8 cellular contexts compared by ENCODE assay signal in genomic region chr2:201116959-201117734, GRCh38. TPM values are rescaled to one million over a fixed set of nuclear protein-coding genes. Genes with fewer than 3 reads are reported as not detected.
A peak's percentile ranks its signal among the peaks of the same experiment; 100 is the strongest.
DNase-seq lines count a peak whose midpoint lies in the region; ATAC-seq, FAIRE-seq and TF ChIP-seq lines count a peak whose summit lies in the region.

No MANE protein-coding gene starts in this region.

- no peaks in the 10 kb centered on the region for H3K9me3 Mint-ChIP-seq in central memory CD8-positive, alpha-beta T cell
- no peaks in the 10 kb centered on the region for H3K9me3 Mint-ChIP-seq in stimulated activated effector memory CD8-positive, alpha-beta T cell treated with anti-CD3 and anti-CD28 coated beads, Interleukin-12 subunit alpha, Interleukin-12 subunit beta, amount 100 ng/mL, for 72 hours

- POLR2A ChIA-PET in IMR-90 (lab: Charles Lee; ENCODE audit: unreplicated experiment), result interaction anchor here (0.5 kb wide), 1 partner anchor 55 kb away, joined by 3 read pairs; no protein-coding TSS in a partner anchor

- ATAC-seq in IMR-90 (ENCODE audit: low read depth) (peak; percentile 10), HG02884 (IDR thresholded peaks at IDR 0.05; ENCODE audit: unreplicated experiment) (no peak)
- peak; percentile 23 for ATAC-seq in central memory CD8-positive, alpha-beta T cell (replicated peaks; ENCODE audit: extremely low read depth, poor library complexity, severe bottlenecking)
- peak; percentile 55 for ATAC-seq in stimulated activated effector memory CD8-positive, alpha-beta T cell treated with anti-CD3 and anti-CD28 coated beads, Interleukin-12 subunit alpha, Interleukin-12 subunit beta, amount 100 ng/mL, for 72 hours

- peak; percentile 33; the same call in 1 of the 2 replicates for TF ChIP-seq CTCF in IMR-90 (conservative IDR thresholded peaks at IDR 0.05; ENCODE audit: low read depth, low read length)
- peak; percentile 21 for TF ChIP-seq CTCF in kidney epithelial cell (IDR thresholded peaks at IDR 0.05; ENCODE audit: insufficient read depth, low read length, poor library complexity, severe bottlenecking)

- no peak; the same call in 1 of the 2 replicates for TF ChIP-seq RAD21 in IMR-90 (IDR thresholded peaks at IDR 0.05; ENCODE audit: low read length)

- H3K27ac ChIP-seq in BLaER1 (peak overlapping the region; percentile 99), IMR-90 (ENCODE audit: insufficient read depth, low read length) (peak overlapping the region; percentile 92)

- 12% methylated on average over 6 of the region's 22 CpGs; no CpG with 5 or more reads in 1 of the 2 experiments for WGBS in IMR-90 (ENCODE audit: extremely low coverage in 2 of 2, insufficient read length in 1 of 2), 2 experiments

- H3K4me1 Mint-ChIP-seq in central memory CD8-positive, alpha-beta T cell, result peaks cover 52% of the 10 kb centered on the region
- peaks cover 34% of the 10 kb centered on the region for H3K4me1 Mint-ChIP-seq in stimulated activated effector memory CD8-positive, alpha-beta T cell treated with anti-CD3 and anti-CD28 coated beads, Interleukin-12 subunit alpha, Interleukin-12 subunit beta, amount 100 ng/mL, for 72 hours

- no peaks in the 10 kb centered on the region for H3K27me3 Mint-ChIP-seq in central memory CD8-positive, alpha-beta T cell

- peaks cover 38% of the 10 kb centered on the region for H3K4me1 ChIP-seq in BLaER1
- peaks cover 4% of the 10 kb centered on the region for H3K4me1 ChIP-seq in IMR-90 (ENCODE audit: control insufficient read depth, insufficient read depth, low read length)

- peak overlapping the region; percentile 97 for H2BK120ac ChIP-seq in IMR-90 (ENCODE audit: low read depth, low read length)

- H2BK20ac ChIP-seq in IMR-90 (ENCODE audit: low read depth, low read length), result peak overlapping the region; percentile 38; the same call in 1 of the 2 replicates

- peak overlapping the region; percentile 80 to 99 for H4K8ac ChIP-seq in IMR-90 (ENCODE audit: low read depth in 2 of 2, low read length in 2 of 2)

- peak overlapping the region; percentile 98 for H4K91ac ChIP-seq in IMR-90 (ENCODE audit: insufficient read depth, low read depth, low read length)

- no TSS peak for BruUV-seq in IMR-90 (replicated peaks; lab: Mats Ljungman, UMichigan)

- H2AK9ac ChIP-seq in IMR-90 (replicated peaks; ENCODE audit: low read depth, low read length, poor library complexity), result peak overlapping the region; percentile 98

- H3K14ac ChIP-seq in IMR-90 (replicated peaks; ENCODE audit: low read depth, low read length), result peak overlapping the region; percentile 100

- H3K9me3 ChIP-seq in BLaER1 (no peaks in the 10 kb centered on the region), IMR-90 (ENCODE audit: control insufficient read depth, insufficient read depth, low read length) (no peaks in the 10 kb centered on the region)

- no peaks in the 10 kb centered on the region for H3K36me3 ChIP-seq in BLaER1
- no peaks in the 10 kb centered on the region for H3K36me3 ChIP-seq in IMR-90 (ENCODE audit: control insufficient read depth, insufficient read depth, low read length)
- H3K36me3 ChIP-seq in kidney epithelial cell (ENCODE audit: control insufficient read depth, insufficient read depth, low read length), result no peaks in the 10 kb centered on the region

- H3K4ac ChIP-seq in IMR-90 (ENCODE audit: low read depth, low read length), result peak overlapping the region; percentile 98

- peak overlapping the region; percentile 84 for H3K18ac ChIP-seq in IMR-90 (ENCODE audit: low read depth, low read length)

- H3K4me2 ChIP-seq in BLaER1, result peak overlapping the region; percentile 87
- H3K4me2 ChIP-seq in IMR-90 (ENCODE audit: low read depth, low read length), result peak overlapping the region; percentile 89

- H2AFZ ChIP-seq in IMR-90 (replicated peaks; ENCODE audit: low read length, poor library complexity), result peak overlapping the region; percentile 98

- H3K79me1 ChIP-seq in IMR-90 (ENCODE audit: low read depth in 1 of 2, low read length in 2 of 2), result peaks cover 11 to 61% of the 10 kb centered on the region in 2 experiments; a peak in 3 of 4 replicates

- peaks cover 47% of the 10 kb centered on the region for H3K36me3 Mint-ChIP-seq in central memory CD8-positive, alpha-beta T cell (ENCODE audit: insufficient read depth)
- peaks cover 79% of the 10 kb centered on the region for H3K36me3 Mint-ChIP-seq in stimulated activated effector memory CD8-positive, alpha-beta T cell treated with anti-CD3 and anti-CD28 coated beads, Interleukin-12 subunit alpha, Interleukin-12 subunit beta, amount 100 ng/mL, for 72 hours

- CTCF ChIA-PET in IMR-90 (lab: Yijun Ruan, JAX), result interaction anchor here (0.7 to 1.9 kb wide), 3 partner anchors 11 to 138 kb away, joined by 3 to 4 read pairs (median 3); no protein-coding TSS in a partner anchor

- H2BK15ac ChIP-seq in IMR-90 (ENCODE audit: low read depth, low read length), result peak overlapping the region; percentile 45; the same call in 1 of the 3 replicates

- in situ Hi-C loops in IMR-90 (cut with MboI; ENCODE audit: low sequenced_read_pairs), result no loop called here

- FAIRE-seq in GM18507 (lab: Jason Lieb, UNC), result peak; percentile 86

- peaks cover 6% of the 10 kb centered on the region for H3K9me1 ChIP-seq in IMR-90 (ENCODE audit: insufficient read depth, low read length)

- dilution Hi-C loops in IMR-90 (cut with HindIII; ENCODE audit: low sequenced_read_pairs, unreplicated experiment), result no loop called here

- DNase-seq in GM18507 (ENCODE audit: extremely low spot score, insufficient read length, low read depth), result no peak
- peak; percentile 86 for DNase-seq in IMR-90
- DNase-seq in SHP77 treated with DMSO at 0.1 percent for 48 hours (lab: John Stamatoyannopoulos, UW), result peak; percentile 30
- peak; percentile 24 to 51 for DNase-seq in central memory CD8-positive, alpha-beta T cell (ENCODE audit: low spot score in 2 of 2)
- no peak for DNase-seq in kidney epithelial cell (ENCODE audit: low read depth)
- peak in 1 of 2 donors; percentile 77 for DNase-seq in stimulated activated effector memory CD8-positive, alpha-beta T cell treated with anti-CD3 and anti-CD28 coated beads, Interleukin-12 subunit alpha, Interleukin-12 subunit beta, amount 100 ng/mL, for 72 hours (ENCODE audit: low spot score in 2 of 2)

- no peak for TF ChIP-seq POLR2A in IMR-90 (IDR thresholded peaks at IDR 0.05; ENCODE audit: low read depth, low read length)

- peak overlapping the region; percentile 98 for H2BK5ac ChIP-seq in IMR-90 (ENCODE audit: low read depth, low read length, poor library complexity, severe bottlenecking)

- H3K9ac ChIP-seq in BLaER1 (peak overlapping the region; percentile 97), IMR-90 (ENCODE audit: low read depth, low read length) (peak overlapping the region; percentile 87)

- H4K20me1 ChIP-seq in BLaER1 (peaks cover 28% of the 10 kb centered on the region; the same call in 1 of the 2 replicates), IMR-90 (ENCODE audit: insufficient read depth, low read length) (peaks cover 14% of the 10 kb centered on the region)

- H4K5ac ChIP-seq in IMR-90 (ENCODE audit: low read depth, low read length), result peak overlapping the region; percentile 14

- peak overlapping the region; percentile 89 for H3K4me3 Mint-ChIP-seq in central memory CD8-positive, alpha-beta T cell
- peak overlapping the region; percentile 95 for H3K4me3 Mint-ChIP-seq in stimulated activated effector memory CD8-positive, alpha-beta T cell treated with anti-CD3 and anti-CD28 coated beads, Interleukin-12 subunit alpha, Interleukin-12 subunit beta, amount 100 ng/mL, for 72 hours

- peak overlapping the region; percentile 95 for H3K56ac ChIP-seq in IMR-90 (ENCODE audit: extremely low read depth, insufficient read depth, low read length)

- H3K27me3 ChIP-seq in BLaER1 (no peaks in the 10 kb centered on the region), IMR-90 (ENCODE audit: control insufficient read depth, insufficient read depth, low read length) (no peaks in the 10 kb centered on the region), kidney epithelial cell (ENCODE audit: control insufficient read depth, insufficient read depth, low read length) (no peaks in the 10 kb centered on the region)

- peak overlapping the region; percentile 100 for H3K27ac Mint-ChIP-seq in central memory CD8-positive, alpha-beta T cell (ENCODE audit: low read depth)
- H3K27ac Mint-ChIP-seq in stimulated activated effector memory CD8-positive, alpha-beta T cell treated with anti-CD3 and anti-CD28 coated beads, Interleukin-12 subunit alpha, Interleukin-12 subunit beta, amount 100 ng/mL, for 72 hours, result peak overlapping the region; percentile 99

- peak overlapping the region; percentile 84 for H3K23ac ChIP-seq in IMR-90 (ENCODE audit: low read depth, low read length)

- intact Hi-C loops in IMR-90 (cut with micrococcal nuclease), result loop anchor here (1.0 to 5.0 kb wide), 3 partner anchors 32 to 45 kb away; partner anchors contain the start of genes HYCC2 and NDUFB3

- H2AK5ac ChIP-seq in IMR-90 (ENCODE audit: low read depth, low read length), result peak overlapping the region; percentile 93

- H3K4me3 ChIP-seq in BLaER1, result peak overlapping the region; percentile 80
- H3K4me3 ChIP-seq in IMR-90 (ENCODE audit: insufficient read depth, low read depth, low read length), result peak overlapping the region; percentile 58
- H3K4me3 ChIP-seq in kidney epithelial cell (ENCODE audit: low read depth, low read length), result peak overlapping the region; percentile 69

TF ChIP-seq in IMR-90, 13 proteins besides CTCF, POLR2A, EP300 and RAD21 (continues in another document):
- no peak for TF ChIP-seq MXI1 (IDR thresholded peaks at IDR 0.05; ENCODE audit: borderline replicate concordance, low read depth, low read length)
- no peak for TF ChIP-seq CHD1 (IDR thresholded peaks at IDR 0.05; ENCODE audit: low read depth, low read length)
- TF ChIP-seq FOS (IDR thresholded peaks at IDR 0.05; ENCODE audit: low read depth, low read length), result no peak
- TF ChIP-seq MAFK (IDR thresholded peaks at IDR 0.05; ENCODE audit: low read depth, low read length), result no peak
- 0 out of 2 replicates have a peak, but pooled peaks have one; percentile 6 for TF ChIP-seq SMC3 (IDR thresholded peaks at IDR 0.05; ENCODE audit: low read depth, low read length)
- peak; percentile 96 for TF ChIP-seq CEBPB (IDR thresholded peaks at IDR 0.05; ENCODE audit: low read depth, low read length)

RNA-seq across cellular contexts. Expression of gene CFLAR, which starts 1.2 kb away (rescaled TPM):
- total RNA-seq in IMR-90 (2012; rRNA removed) (48.3 and 59.9 TPM in 2 replicates), kidney epithelial cell (98.4 and 99.7 TPM in 2 replicates)
- polyA plus RNA-seq in IMR-90 (2012; rRNA removed), result 23.8 and 29.2 TPM in 2 replicates
- polyA plus RNA-seq in IMR-90 (2012; cell fraction: cytosol; rRNA removed), result 8.6 and 21.0 TPM in 2 replicates
- 32.8 and 76.8 TPM in 2 replicates for polyA plus RNA-seq in IMR-90 (2012; cell fraction: nucleus; rRNA removed; ENCODE audit: low replicate concordance)

RNA-seq across cellular contexts. Expression of gene NDUFB3, which starts 45.3 kb away (rescaled TPM):
- 41.0 and 105 TPM in 2 replicates for total RNA-seq in IMR-90 (2012; rRNA removed)
- polyA plus RNA-seq in IMR-90 (2012; rRNA removed), result 87.0 and 98.7 TPM in 2 replicates
- 10.7 and 24.8 TPM in 2 replicates for polyA plus RNA-seq in IMR-90 (2012; cell fraction: cytosol; rRNA removed)
- 1.6 and 15.7 TPM in 2 replicates for polyA plus RNA-seq in IMR-90 (2012; cell fraction: nucleus; rRNA removed; ENCODE audit: low replicate concordance)
- total RNA-seq in kidney epithelial cell, result 37.7 and 59.0 TPM in 2 replicates

RNA-seq across cellular contexts. Expression of gene HYCC2, which starts 45.7 kb away (rescaled TPM):
- total RNA-seq in IMR-90 (2012; rRNA removed) (9.1 and 10.0 TPM in 2 replicates), kidney epithelial cell (6.9 and 7.3 TPM in 2 replicates)
- polyA plus RNA-seq in IMR-90 (2012; rRNA removed), result 1.7 and 2.2 TPM in 2 replicates
- polyA plus RNA-seq in IMR-90 (2012; cell fraction: cytosol; rRNA removed), result 0.30 and 0.34 TPM in 2 replicates
- 0.91 and 5.4 TPM in 2 replicates for polyA plus RNA-seq in IMR-90 (2012; cell fraction: nucleus; rRNA removed; ENCODE audit: low replicate concordance)

Comparison
In these comparisons a context has a peak if more than half of its experiments do, and no peak if none do; other contexts are left out.
1. DNase-seq: peak in IMR-90 (single experiment), SHP77 treated with DMSO at 0.1 percent for 48 hours (single experiment) and central memory CD8-positive, alpha-beta T cell (2 of 2); none in GM18507 (single experiment) and kidney epithelial cell (single experiment).
2. Peak in every context shown above with its lines, with median percentiles within 50 percentile points of each other: H3K4me3 ChIP-seq.